1 cellular context compared by ENCODE assay signal in genomic region chrX:16039834-16040233, GRCh38.
TF ChIP-seq lines count a peak whose summit lies in the region.

No MANE protein-coding gene starts in this region.

TF ChIP-seq in SK-N-SH, 30 proteins besides CTCF, POLR2A, EP300 and RAD21 (continued from another document):
- TF ChIP-seq YY1 (IDR thresholded peaks at IDR 0.05; ENCODE audit: low read depth) (no peak), NRF1 (IDR thresholded peaks at IDR 0.05; ENCODE audit: low read depth, low read length) (no peak)
- TF ChIP-seq, protein P1, sequence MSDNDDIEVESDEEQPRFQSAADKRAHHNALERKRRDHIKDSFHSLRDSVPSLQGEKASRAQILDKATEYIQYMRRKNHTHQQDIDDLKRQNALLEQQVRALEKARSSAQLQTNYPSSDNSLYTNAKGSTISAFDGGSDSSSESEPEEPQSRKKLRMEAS (IDR thresholded peaks at IDR 0.05; ENCODE audit: low read depth) = no peak
TF ChIP-seq in SK-N-SH: peak in this region for 0.
